12 cellular contexts compared by ENCODE assay signal in genomic region chr4:68655764-68656444, GRCh38. TPM values are rescaled to one million over a fixed set of nuclear protein-coding genes. Genes with fewer than 3 reads are reported as not detected.
DNase-seq lines count a peak whose midpoint lies in the region; ATAC-seq and TF ChIP-seq lines count a peak whose summit lies in the region.
"Had no signal": no experiment of that assay in that cellular context is flagged by ENCODE, and none has a peak within 500 bp of the region (broad histone marks: within the 10 kb centered on the region; RNA-seq: fewer than 3 reads in every experiment).

No MANE protein-coding gene starts in this region.

- no peaks in the 10 kb centered on the region for H3K36me3 Mint-ChIP-seq in natural killer cell
- H3K36me3 Mint-ChIP-seq in effector memory CD8-positive, alpha-beta T cell (ENCODE audit: insufficient read depth) = no peaks in the 10 kb centered on the region
- H3K36me3 Mint-ChIP-seq: activated naive CD4-positive, alpha-beta T cell treated with anti-CD3 and anti-CD28 coated beads, Interleukin-2, amount 50 U/mL, for 72 hours had no signal

- TF ChIP-seq POLR2A in stomach (IDR thresholded peaks at IDR 0.05) = no peak

- 19 to 55% (median 43%) methylated on average over 3 of the region's 3 CpGs for WGBS in stomach, 5 donors

- H3K9me3 Mint-ChIP-seq in natural killer cell = peaks cover 0 to 8% of the 10 kb centered on the region in 2 donors
- peaks cover 0 to 3% of the 10 kb centered on the region in 2 donors for H3K9me3 Mint-ChIP-seq in effector memory CD8-positive, alpha-beta T cell
- H3K9me3 Mint-ChIP-seq: activated naive CD4-positive, alpha-beta T cell treated with anti-CD3 and anti-CD28 coated beads, Interleukin-2, amount 50 U/mL, for 72 hours had no signal

- H3K27me3 ChIP-seq in stomach = no peaks in the 10 kb centered on the region

- DNase-seq in SW480 (ENCODE audit: low spot score) = peak; percentile 25
- DNase-seq in stomach = no peak
- no peak for DNase-seq in natural killer cell
- DNase-seq in effector memory CD8-positive, alpha-beta T cell = no peak
- DNase-seq: stimulated activated CD4-positive, alpha-beta T cell treated with anti-CD3 and anti-CD28 coated beads, Interleukin-2, amount 100 ng/mL, for 48 hours had no signal

- ATAC-seq in GM19438 (IDR thresholded peaks at IDR 0.05; ENCODE audit: low read depth, unreplicated experiment) (peak; percentile 25), HG02973 (IDR thresholded peaks at IDR 0.05; ENCODE audit: unreplicated experiment) (peak; percentile 13), natural killer cell (no peak), HG03025 (IDR thresholded peaks at IDR 0.05; ENCODE audit: low FRiP score, unreplicated experiment) (no peak)
- ATAC-seq in effector memory CD8-positive, alpha-beta T cell (replicated peaks) = no peak
- ATAC-seq: activated naive CD4-positive, alpha-beta T cell treated with anti-CD3 and anti-CD28 coated beads, Interleukin-2, amount 50 U/mL, for 72 hours; HCT116 had no signal

- intact Hi-C loops in stomach (cut with DNase I; ENCODE audit: low total_unique reads) = no loop called here
- intact Hi-C loops in natural killer cell (cut with micrococcal nuclease) = no loop called here

- H3K27me3 Mint-ChIP-seq in natural killer cell (ENCODE audit: low read depth in 2 of 2) = no peaks in the 10 kb centered on the region
- H3K27me3 Mint-ChIP-seq in effector memory CD8-positive, alpha-beta T cell = no peaks in the 10 kb centered on the region

- H3K27ac Mint-ChIP-seq in natural killer cell = no peak overlapping the region
- no peak overlapping the region for H3K27ac Mint-ChIP-seq in effector memory CD8-positive, alpha-beta T cell
- H3K27ac Mint-ChIP-seq: activated naive CD4-positive, alpha-beta T cell treated with anti-CD3 and anti-CD28 coated beads, Interleukin-2, amount 50 U/mL, for 72 hours had no signal

- TF ChIP-seq CTCF in stomach (IDR thresholded peaks at IDR 0.05) (no peak), natural killer cell (IDR thresholded peaks at IDR 0.05) (no peak)

- no peak overlapping the region for H3K4me3 Mint-ChIP-seq in natural killer cell
- H3K4me3 Mint-ChIP-seq in effector memory CD8-positive, alpha-beta T cell = no peak overlapping the region
- H3K4me3 Mint-ChIP-seq: neural crest cell had no signal

- peak overlapping the region in 4 of 5 donors; percentile 57 to 80 (median 68) for H3K27ac ChIP-seq in stomach
- H3K27ac ChIP-seq: thoracic aorta had no signal

- H3K9me3 ChIP-seq in stomach = no peaks in the 10 kb centered on the region
- H3K9me3 ChIP-seq: thoracic aorta had no signal

- no peak overlapping the region for H3K4me3 ChIP-seq in stomach
- H3K4me3 ChIP-seq: thoracic aorta had no signal

- peaks cover 0 to 15% (median 7%) of the 10 kb centered on the region in 4 donors for H3K4me1 ChIP-seq in stomach

- no peak for TF ChIP-seq EP300 in stomach (IDR thresholded peaks at IDR 0.05)

- no peaks in the 10 kb centered on the region for H3K36me3 ChIP-seq in stomach
- H3K36me3 ChIP-seq: thoracic aorta had no signal

- H3K4me1 Mint-ChIP-seq in natural killer cell = no peaks in the 10 kb centered on the region
- no peaks in the 10 kb centered on the region for H3K4me1 Mint-ChIP-seq in effector memory CD8-positive, alpha-beta T cell (ENCODE audit: low read depth in 2 of 2)

RNA-seq across cellular contexts. Expression of gene UGT2B15, which starts 14.5 kb away (rescaled TPM):
- total RNA-seq in stomach = 10 to 100 TPM in 3 of 5 donors, not detected in 2; 16.1 to 51.0 (median 25.8) TPM
- 10 to 100 TPM in 2 of 3 donors, 1 to 10 TPM in 1; 8.9 to 41.5 (median 16.5) TPM for polyA plus RNA-seq in stomach
- total RNA-seq in natural killer cell = not detected
- total RNA-seq: activated naive CD4-positive, alpha-beta T cell treated with anti-CD3 and anti-CD28 coated beads, Interleukin-2, amount 50 U/mL, for 72 hours; neural crest cell; thoracic aorta had no signal

Comparison
In these comparisons a context has a peak if more than half of its experiments do, and no peak if none do; other contexts are left out.
1. ATAC-seq: peak in GM19438 (single experiment) and HG02973 (single experiment); none in natural killer cell (0 of 3), HG03025 (single experiment) and effector memory CD8-positive, alpha-beta T cell (single experiment).